ENCODE assay signal across 1 cellular context in genomic region chr2:108382196-108382595, GRCh38.
TF ChIP-seq lines count a peak whose summit lies in the region.

No MANE protein-coding gene starts in this region.

TF ChIP-seq in GM23338, 12 proteins besides CTCF, POLR2A, EP300 and RAD21 (continued from another document):
- TF ChIP-seq NANOG (IDR thresholded peaks at IDR 0.05; ENCODE audit: borderline replicate concordance): no peak
- no peak for TF ChIP-seq ZNF331 (CRISPR knock-in tag; IDR thresholded peaks at IDR 0.05; ENCODE audit: low read depth)
- no peak for TF ChIP-seq EZH2 (IDR thresholded peaks at IDR 0.05; ENCODE audit: low read depth, unreplicated experiment)
- TF ChIP-seq ZNF462 (CRISPR knock-in tag; IDR thresholded peaks at IDR 0.05): no peak
- no peak for TF ChIP-seq EZH2phosphoT487 (IDR thresholded peaks at IDR 0.05; ENCODE audit: unreplicated experiment)
